Comparison of ENCODE assay signal across 8 cellular contexts in genomic region chr18:32771169-32771751, GRCh38. TPM values are rescaled to one million over a fixed set of nuclear protein-coding genes. Genes with fewer than 3 reads are reported as not detected.
DNase-seq lines count a peak whose midpoint lies in the region; ATAC-seq, FAIRE-seq and TF ChIP-seq lines count a peak whose summit lies in the region.

No MANE protein-coding gene starts in this region.

- no peaks in the 10 kb centered on the region for H3K36me3 Mint-ChIP-seq in progenitor cell of endocrine pancreas (ENCODE audit: insufficient read depth)

- peaks cover 26% of the 10 kb centered on the region for H3K4me1 Mint-ChIP-seq in progenitor cell of endocrine pancreas (ENCODE audit: low read depth)

- no peak for FAIRE-seq in GM12891 (lab: Jason Lieb, UNC)
- no peak for FAIRE-seq in RCC 7860 (lab: Jason Lieb, UNC)

- TF ChIP-seq POLR2A in GM12891 (IDR thresholded peaks at IDR 0.05; ENCODE audit: low read depth, low read length) = no peak

- H3K4me3 Mint-ChIP-seq in progenitor cell of endocrine pancreas (ENCODE audit: low read depth) = peak overlapping the region; percentile 93

- H3K9me3 Mint-ChIP-seq in progenitor cell of endocrine pancreas (ENCODE audit: low read depth) = no peaks in the 10 kb centered on the region

- DNase-seq in GM12891 (ENCODE audit: insufficient read length, low spot score) (no peak), NCI-H748 (lab: John Stamatoyannopoulos, UW; ENCODE audit: unreplicated experiment) (peak; percentile 82), epithelial cell of proximal tubule (ENCODE audit: low read depth) (no peak), progenitor cell of endocrine pancreas (ENCODE audit: low spot score, unreplicated experiment) (peak; percentile 19), Kasumi-1 (lab: John Stamatoyannopoulos, UW) (no peak), RCC 7860 (ENCODE audit: low spot score) (no peak), HT-29 (ENCODE audit: low spot score) (no peak)

- peaks cover 6% of the 10 kb centered on the region for H3K27me3 Mint-ChIP-seq in progenitor cell of endocrine pancreas

- TF ChIP-seq CTCF in epithelial cell of proximal tubule (conservative IDR thresholded peaks at IDR 0.05; ENCODE audit: low read depth, low read length) (no peak), progenitor cell of endocrine pancreas (IDR thresholded peaks at IDR 0.05; ENCODE audit: unreplicated experiment) (no peak)

- peak overlapping the region; percentile 88 for H3K27ac Mint-ChIP-seq in progenitor cell of endocrine pancreas

- peak overlapping the region; percentile 54 for H3K4me3 ChIP-seq in epithelial cell of proximal tubule (ENCODE audit: low read depth, low read length)

- no peak for ATAC-seq in HG03520 (IDR thresholded peaks at IDR 0.05; ENCODE audit: unreplicated experiment)

TF ChIP-seq in GM12891, 5 proteins besides CTCF, POLR2A, EP300 and RAD21:
- TF ChIP-seq POLR2AphosphoS5 (IDR thresholded peaks at IDR 0.05; ENCODE audit: low read depth, low read length) (no peak), SPI1 (IDR thresholded peaks at IDR 0.05; ENCODE audit: low read depth, low read length) (peak; percentile 4; the same call in 1 of the 2 replicates)
TF ChIP-seq in GM12891: peak in this region for 1.

RNA-seq across cellular contexts. Expression of gene KLHL14, which starts 1.6 kb away (rescaled TPM):
- 0.22 TPM for polyA plus RNA-seq in GM12891 (2012; ENCODE audit: low read depth, missing spikeins)
- total RNA-seq in epithelial cell of proximal tubule = 2.9 and 3.0 TPM in 2 replicates
- total RNA-seq in progenitor cell of endocrine pancreas = 7.0 and 7.8 TPM in 2 replicates
- not detected in 2 replicates for total RNA-seq in HT-29 (2014; rRNA removed; shearing (Covaris generic))

Comparison
In these comparisons a context has a peak if more than half of its experiments do, and no peak if none do; other contexts are left out.
1. DNase-seq: peak in NCI-H748 (single experiment) and progenitor cell of endocrine pancreas (single experiment); none in GM12891 (single experiment), epithelial cell of proximal tubule (single experiment), Kasumi-1 (0 of 2), RCC 7860 (single experiment) and HT-29 (single experiment).